8 cellular contexts compared by ENCODE assay signal in the genomic region with DNA sequence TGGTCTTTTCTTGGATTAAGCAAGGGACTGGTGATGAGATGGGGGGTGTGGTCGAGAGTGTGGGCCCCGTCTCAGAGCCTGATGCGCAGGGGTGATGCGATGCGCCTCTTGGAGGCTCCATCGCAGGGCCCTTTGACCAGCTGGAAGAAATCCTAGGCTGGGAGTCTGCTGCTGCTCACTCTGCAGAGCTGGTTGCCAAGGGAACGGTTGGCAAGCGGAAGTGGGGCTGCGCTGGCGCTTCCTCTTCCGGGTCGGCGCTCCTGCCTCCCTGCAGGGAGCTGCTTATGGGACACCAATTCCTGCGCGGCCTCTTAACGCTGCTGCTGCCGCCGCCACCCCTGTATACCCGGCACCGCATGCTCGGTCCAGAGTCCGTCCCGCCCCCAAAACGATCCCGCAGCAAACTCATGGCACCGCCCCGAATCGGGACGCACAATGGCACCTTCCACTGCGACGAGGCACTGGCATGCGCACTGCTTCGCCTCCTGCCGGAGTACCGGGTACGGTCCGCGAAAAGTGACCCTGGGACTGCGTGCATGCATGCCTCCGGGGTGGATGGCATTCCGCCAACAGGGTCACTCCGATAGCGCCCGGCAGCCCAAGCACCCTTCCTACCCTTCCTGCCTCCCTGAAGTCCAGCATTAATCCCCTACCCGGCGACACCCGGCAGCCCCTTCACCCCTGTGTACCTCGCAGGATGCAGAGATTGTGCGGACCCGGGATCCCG. TPM values are rescaled to one million over a fixed set of nuclear protein-coding genes. Genes with fewer than 3 reads are reported as not detected.
DNase-seq lines count a peak whose midpoint lies in the region; ATAC-seq and TF ChIP-seq lines count a peak whose summit lies in the region.

A gene with protein sequence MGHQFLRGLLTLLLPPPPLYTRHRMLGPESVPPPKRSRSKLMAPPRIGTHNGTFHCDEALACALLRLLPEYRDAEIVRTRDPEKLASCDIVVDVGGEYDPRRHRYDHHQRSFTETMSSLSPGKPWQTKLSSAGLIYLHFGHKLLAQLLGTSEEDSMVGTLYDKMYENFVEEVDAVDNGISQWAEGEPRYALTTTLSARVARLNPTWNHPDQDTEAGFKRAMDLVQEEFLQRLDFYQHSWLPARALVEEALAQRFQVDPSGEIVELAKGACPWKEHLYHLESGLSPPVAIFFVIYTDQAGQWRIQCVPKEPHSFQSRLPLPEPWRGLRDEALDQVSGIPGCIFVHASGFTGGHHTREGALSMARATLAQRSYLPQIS (plus strand): TSS at position 242 of the 727 bp plus-strand sequence. CDS start 43 bp downstream, at position 285.

- peak; percentile 79 for ATAC-seq in GM21786 (IDR thresholded peaks at IDR 0.05; ENCODE audit: unreplicated experiment)

- H3K4me1 Mint-ChIP-seq in nephron progenitor cell = peaks cover 69% of the 10 kb centered on the region
- peaks cover 81% of the 10 kb centered on the region for H3K4me1 Mint-ChIP-seq in stimulated activated naive CD8-positive, alpha-beta T cell treated with anti-CD3 and anti-CD28 coated beads, Interleukin-15, Interleukin-2, amounts not matched to agents 100 ng/mL and 50 ng/mL, for 24 hours (ENCODE audit: low read depth)

- H3K27ac Mint-ChIP-seq in nephron progenitor cell = peak within 1 kb of the TSS; percentile 97
- H3K27ac Mint-ChIP-seq in stimulated activated naive CD8-positive, alpha-beta T cell treated with anti-CD3 and anti-CD28 coated beads, Interleukin-15, Interleukin-2, amounts not matched to agents 100 ng/mL and 50 ng/mL, for 24 hours = peak within 1 kb of the TSS; percentile 99

- no peak for TF ChIP-seq CTCF in nephron progenitor cell (IDR thresholded peaks at IDR 0.05)

- H3K9me3 Mint-ChIP-seq in nephron progenitor cell = no peaks in the 10 kb centered on the region
- H3K9me3 Mint-ChIP-seq in stimulated activated naive CD8-positive, alpha-beta T cell treated with anti-CD3 and anti-CD28 coated beads, Interleukin-15, Interleukin-2, amounts not matched to agents 100 ng/mL and 50 ng/mL, for 24 hours = no peaks in the 10 kb centered on the region

- H3K4me3 Mint-ChIP-seq in nephron progenitor cell = peak within 1 kb of the TSS; percentile 90
- peak within 1 kb of the TSS; percentile 99 for H3K4me3 Mint-ChIP-seq in stimulated activated naive CD8-positive, alpha-beta T cell treated with anti-CD3 and anti-CD28 coated beads, Interleukin-15, Interleukin-2, amounts not matched to agents 100 ng/mL and 50 ng/mL, for 24 hours

- DNase-seq in Daoy (ENCODE audit: low read depth) (peak; percentile 94), LoVo (ENCODE audit: low spot score) (peak; percentile 92), fibroblast of the conjunctiva (ENCODE audit: low read depth) (peak; percentile 90), nephron progenitor cell (peak; percentile 83)
- peak; percentile 83 for DNase-seq in activated effector memory CD4-positive, alpha-beta T cell treated with Interleukin-2 at 50 U/mL for 16 hours

- H3K27me3 Mint-ChIP-seq in nephron progenitor cell (ENCODE audit: low read depth, poor library complexity) = peaks cover 3% of the 10 kb centered on the region
- no peaks in the 10 kb centered on the region for H3K27me3 Mint-ChIP-seq in stimulated activated naive CD8-positive, alpha-beta T cell treated with anti-CD3 and anti-CD28 coated beads, Interleukin-15, Interleukin-2, amounts not matched to agents 100 ng/mL and 50 ng/mL, for 24 hours

- peak; percentile 88 for TF ChIP-seq POLR2A in Raji (IDR thresholded peaks at IDR 0.05; ENCODE audit: insufficient read depth, low read depth, low read length)

- peaks cover 23% of the 10 kb centered on the region for H3K36me3 Mint-ChIP-seq in nephron progenitor cell (ENCODE audit: low read depth)
- peaks cover 72% of the 10 kb centered on the region for H3K36me3 Mint-ChIP-seq in stimulated activated naive CD8-positive, alpha-beta T cell treated with anti-CD3 and anti-CD28 coated beads, Interleukin-15, Interleukin-2, amounts not matched to agents 100 ng/mL and 50 ng/mL, for 24 hours (ENCODE audit: low read depth)

RNA-seq across cellular contexts. Expression of the gene that starts here (rescaled TPM):
- 86.6 and 89.2 TPM in 2 replicates for total RNA-seq in Daoy (2014; rRNA removed; shearing (Covaris generic))

Comparison
In these comparisons a context has a peak if more than half of its experiments do, and no peak if none do; other contexts are left out.
1. Peak in every context shown above with its lines: DNase-seq and ATAC-seq.